Comparison of ENCODE assay signal across 31 cellular contexts in genomic region chr15:70053006-70053702, GRCh38. TPM values are rescaled to one million over a fixed set of nuclear protein-coding genes. Genes with fewer than 3 reads are reported as not detected.
A peak's percentile ranks its signal among the peaks of the same experiment; 100 is the strongest.
DNase-seq lines count a peak whose midpoint lies in the region; ATAC-seq and TF ChIP-seq lines count a peak whose summit lies in the region.
"Had no signal": no experiment of that assay in that cellular context is flagged by ENCODE, and none has a peak within 500 bp of the region (broad histone marks: within the 10 kb centered on the region; RNA-seq: fewer than 3 reads in every experiment).

No MANE protein-coding gene starts in this region.

- intact Hi-C loops in cardiac septum (cut with DNase I), result no loop called here

- H3K27me3 ChIP-seq in right atrium auricular region, result no peaks in the 10 kb centered on the region
- no peaks in the 10 kb centered on the region for H3K27me3 ChIP-seq in osteoblast (ENCODE audit: insufficient read depth, low read length)
- H3K27me3 ChIP-seq in upper lobe of left lung, result no peaks in the 10 kb centered on the region
- H3K27me3 ChIP-seq: adrenal gland, brain microvascular endothelial cell, hepatocyte, left lung had no signal

- H3K4me2 ChIP-seq in osteoblast (ENCODE audit: insufficient read depth, low read length), result no peak overlapping the region
- H3K4me2 ChIP-seq: hepatocyte, SK-N-SH had no signal

- H3K4me1 Mint-ChIP-seq in endothelial cell (ENCODE audit: unreplicated experiment), result peaks cover 5% of the 10 kb centered on the region
- H3K4me1 Mint-ChIP-seq: activated CD4-positive, alpha-beta T cell treated with anti-CD3 and anti-CD28 coated beads for 36 hours; activated CD8-positive, alpha-beta memory T cell treated with anti-CD3 and anti-CD28 coated beads, Interleukin-2, amount 10 ng/mL, durations not matched to agents 7 days and 5 days had no signal

- H3K36me3 Mint-ChIP-seq in endothelial cell (ENCODE audit: low read depth, unreplicated experiment), result peaks cover 51% of the 10 kb centered on the region

- no peak overlapping the region for H3K27ac Mint-ChIP-seq in endothelial cell (ENCODE audit: unreplicated experiment)
- H3K27ac Mint-ChIP-seq: activated CD4-positive, alpha-beta T cell treated with anti-CD3 and anti-CD28 coated beads for 36 hours; activated CD8-positive, alpha-beta memory T cell treated with anti-CD3 and anti-CD28 coated beads, Interleukin-2, amount 10 ng/mL, durations not matched to agents 7 days and 5 days; activated T-helper 17 cell treated with anti-CD3 and anti-CD28 coated beads, Interleukin-2, amount 50 U/mL, for 72 hours had no signal

- no peak for TF ChIP-seq CTCF in right atrium auricular region (IDR thresholded peaks at IDR 0.05)
- no peak for TF ChIP-seq CTCF in endothelial cell (IDR thresholded peaks at IDR 0.05; ENCODE audit: unreplicated experiment)
- no peak for TF ChIP-seq CTCF in osteoblast (IDR thresholded peaks at IDR 0.05; ENCODE audit: extremely low read depth, low read depth, low read length)
- TF ChIP-seq CTCF in upper lobe of left lung (IDR thresholded peaks at IDR 0.05), result no peak

- H3K27ac ChIP-seq in right atrium auricular region (no peak overlapping the region), osteoblast (ENCODE audit: low read depth, low read length) (no peak overlapping the region), upper lobe of left lung (no peak overlapping the region)
- H3K27ac ChIP-seq: adrenal gland, brain microvascular endothelial cell, C4-2B, hepatocyte, left lung, prostate gland, thoracic aorta had no signal

- WGBS in upper lobe of left lung, 2 donors, result 80 to 91% methylated on average over 5 to 14 of the region's 14 CpGs

- no peaks in the 10 kb centered on the region for H3K9me3 ChIP-seq in right atrium auricular region
- H3K9me3 ChIP-seq in osteoblast (ENCODE audit: low read depth, low read length), result no peaks in the 10 kb centered on the region
- H3K9me3 ChIP-seq in upper lobe of left lung, result no peaks in the 10 kb centered on the region
- H3K9me3 ChIP-seq: adrenal gland, left lung, prostate gland, SK-N-SH, thoracic aorta had no signal

- no peak overlapping the region for H2AFZ ChIP-seq in osteoblast (ENCODE audit: low read length)
- H2AFZ ChIP-seq: hepatocyte had no signal

- peak overlapping the region; percentile 73 for H3K4me3 Mint-ChIP-seq in endothelial cell (ENCODE audit: unreplicated experiment)
- H3K4me3 Mint-ChIP-seq: activated CD4-positive, alpha-beta T cell treated with anti-CD3 and anti-CD28 coated beads for 36 hours; activated CD8-positive, alpha-beta memory T cell treated with anti-CD3 and anti-CD28 coated beads, Interleukin-2, amount 10 ng/mL, durations not matched to agents 7 days and 5 days; activated T-helper 17 cell treated with anti-CD3 and anti-CD28 coated beads, Interleukin-2, amount 50 U/mL, for 72 hours had no signal

- DNase-seq in cardiac septum (ENCODE audit: low spot score), result peak; percentile 53
- no peak for DNase-seq in right atrium auricular region (ENCODE audit: low spot score)
- DNase-seq in endothelial cell (ENCODE audit: low spot score), result no peak
- peak; percentile 47 for DNase-seq in osteoblast (ENCODE audit: insufficient read length, low spot score, missing footprints)
- DNase-seq in upper lobe of left lung, result peak; percentile 16 to 46
- no peak for DNase-seq in NCI-H345 treated with DMSO at 0.1 percent for 48 hours (lab: John Stamatoyannopoulos, UW; ENCODE audit: unreplicated experiment)
- DNase-seq in NCI-H345 (lab: John Stamatoyannopoulos, UW), result no peak
- no peak for DNase-seq in NCI-H128 (lab: John Stamatoyannopoulos, UW; ENCODE audit: unreplicated experiment)
- DNase-seq: activated CD4-positive, alpha-beta T cell treated with anti-CD3 and anti-CD28 coated beads for 36 hours; activated CD8-positive, alpha-beta memory T cell treated with anti-CD3 and anti-CD28 coated beads, Interleukin-2, amount 10 ng/mL, durations not matched to agents 7 days and 5 days; adrenal gland; brain microvascular endothelial cell; Calu3; DND-41; effector CD4-positive, alpha-beta T cell; foreskin fibroblast; GOT3; NCI-H1048; NCI-H187 treated with DMSO at 0.1 percent for 48 hours; NCI-H2227 treated with DMSO at 0.1 percent for 48 hours; NCI-H748 treated with DMSO at 0.1 percent for 48 hours; RPMI8226; SK-N-SH; small intestine; stimulated activated CD4-positive, alpha-beta T cell treated with anti-CD3 and anti-CD28 coated beads, Interleukin-2, amount 100 ng/mL, for 24 hours had no signal

- H3K4me3 ChIP-seq in right atrium auricular region, result no peak overlapping the region
- no peak overlapping the region for H3K4me3 ChIP-seq in osteoblast (ENCODE audit: insufficient read depth, low read length)
- no peak overlapping the region for H3K4me3 ChIP-seq in upper lobe of left lung
- H3K4me3 ChIP-seq: adrenal gland, hepatocyte, left lung, prostate gland, thoracic aorta had no signal

- TF ChIP-seq POLR2A in upper lobe of left lung (IDR thresholded peaks at IDR 0.05), result no peak

- H3K27me3 Mint-ChIP-seq in endothelial cell (ENCODE audit: unreplicated experiment), result peaks cover 7% of the 10 kb centered on the region
- H3K27me3 Mint-ChIP-seq: activated CD4-positive, alpha-beta T cell treated with anti-CD3 and anti-CD28 coated beads for 36 hours; activated CD8-positive, alpha-beta memory T cell treated with anti-CD3 and anti-CD28 coated beads, Interleukin-2, amount 10 ng/mL, durations not matched to agents 7 days and 5 days; activated T-helper 17 cell treated with anti-CD3 and anti-CD28 coated beads, Interleukin-2, amount 50 U/mL, for 72 hours had no signal

- H4K20me1 ChIP-seq in osteoblast (ENCODE audit: insufficient read depth, low read length), result peaks cover 26% of the 10 kb centered on the region

- TF ChIP-seq EP300 in upper lobe of left lung (IDR thresholded peaks at IDR 0.05), result no peak

- no peaks in the 10 kb centered on the region for H3K79me2 ChIP-seq in osteoblast (ENCODE audit: insufficient read depth, low read length)
- H3K79me2 ChIP-seq: hepatocyte had no signal

- no peaks in the 10 kb centered on the region for H3K4me1 ChIP-seq in right atrium auricular region
- H3K4me1 ChIP-seq in osteoblast (ENCODE audit: insufficient read depth, low read length), result no peaks in the 10 kb centered on the region
- H3K4me1 ChIP-seq in upper lobe of left lung, result peaks cover 0 to 5% (median 0%) of the 10 kb centered on the region in 4 donors
- H3K4me1 ChIP-seq: adrenal gland, prostate gland had no signal

- H3K36me3 ChIP-seq in right atrium auricular region (peaks cover 88% of the 10 kb centered on the region), osteoblast (ENCODE audit: insufficient read depth, low read length) (peaks cover 96% of the 10 kb centered on the region), upper lobe of left lung (peaks cover 56 to 100% (median 91%) of the 10 kb centered on the region in 4 donors)

- no peaks in the 10 kb centered on the region for H3K9me3 Mint-ChIP-seq in endothelial cell (ENCODE audit: unreplicated experiment)
- H3K9me3 Mint-ChIP-seq: activated T-helper 17 cell treated with anti-CD3 and anti-CD28 coated beads, Interleukin-2, amount 50 U/mL, for 72 hours had no signal

- no peak for ATAC-seq in upper lobe of left lung (ENCODE audit: low FRiP score in 2 of 2)
- ATAC-seq: activated CD4-positive, alpha-beta T cell treated with anti-CD3 and anti-CD28 coated beads for 36 hours; activated CD8-positive, alpha-beta memory T cell treated with anti-CD3 and anti-CD28 coated beads, Interleukin-2, amount 10 ng/mL, durations not matched to agents 7 days and 5 days; activated T-helper 17 cell treated with anti-CD3 and anti-CD28 coated beads, Interleukin-2, amount 50 U/mL, for 72 hours; left lung had no signal

RNA-seq across cellular contexts. Expression of gene TLE3, which starts 44.6 kb away (rescaled TPM):
- total RNA-seq in cardiac septum, result 32.6 TPM
- 10 to 100 TPM; 23.3 to 61.7 TPM for total RNA-seq in right atrium auricular region
- total RNA-seq in endothelial cell (ENCODE audit: unreplicated experiment), result 80.8 TPM
- total RNA-seq in osteoblast, result 21.5 and 29.7 TPM in 2 replicates
- 100 to 1,000 TPM in 1 of 6 donors, 10 to 100 TPM in 5; 52.2 to 140 (median 80.6) TPM for total RNA-seq in upper lobe of left lung

Comparison
In these comparisons a context has a peak if more than half of its experiments do, and no peak if none do; other contexts are left out.
1. DNase-seq: peak in cardiac septum (single experiment), osteoblast (single experiment) and upper lobe of left lung (2 of 2); none in right atrium auricular region (single experiment), endothelial cell (single experiment), NCI-H345 treated with DMSO at 0.1 percent for 48 hours (single experiment), NCI-H345 (single experiment) and NCI-H128 (single experiment).